8 cellular contexts compared by ENCODE assay signal in the genomic region with DNA sequence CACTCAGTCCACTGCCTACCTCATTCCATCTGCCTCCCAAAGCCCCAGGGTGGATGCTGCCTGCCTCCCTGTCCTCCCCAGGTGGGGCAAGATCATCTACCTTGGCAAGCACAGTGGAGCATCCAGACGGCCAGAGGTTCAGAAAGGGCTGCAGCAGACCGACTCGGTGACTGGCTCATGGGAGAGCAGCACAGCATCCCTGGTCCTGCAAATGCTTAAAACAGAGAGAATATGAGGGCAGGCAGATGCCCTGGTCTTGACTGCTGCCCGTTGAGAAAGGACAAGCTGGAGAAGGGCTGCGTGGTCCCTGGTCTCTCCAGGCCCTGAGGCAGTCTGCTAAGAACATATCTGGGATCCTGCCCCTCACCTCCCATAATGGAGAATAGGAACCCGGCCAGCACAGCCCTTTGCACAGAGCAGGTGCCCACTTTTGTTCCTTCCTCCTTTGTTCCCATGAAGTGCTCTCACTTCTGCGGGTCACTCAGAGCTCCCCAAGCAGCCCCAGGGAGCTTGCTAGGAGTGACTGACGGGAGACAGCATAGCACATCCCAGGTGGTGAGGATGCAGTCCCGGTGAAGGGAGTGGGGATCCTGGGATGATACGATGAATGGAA. TPM values are rescaled to one million over a fixed set of nuclear protein-coding genes. Genes with fewer than 3 reads are reported as not detected.
DNase-seq lines count a peak whose midpoint lies in the region; ATAC-seq and TF ChIP-seq lines count a peak whose summit lies in the region.

No MANE protein-coding gene starts in this region.

- peaks cover 5% of the 10 kb centered on the region for H3K4me1 Mint-ChIP-seq in endothelial cell (ENCODE audit: unreplicated experiment)

- H3K27ac ChIP-seq in PC-3 (ENCODE audit: low read length) (no peak overlapping the region), rectal smooth muscle tissue (ENCODE audit: low read depth, low read length) (peak overlapping the region; percentile 89)

- no peaks in the 10 kb centered on the region for H3K9me3 ChIP-seq in ES-I3 (ENCODE audit: control insufficient read depth, insufficient read depth, low read length)
- H3K9me3 ChIP-seq in PC-3 (ENCODE audit: low read length) = no peaks in the 10 kb centered on the region

- TF ChIP-seq CTCF in PC-3 (conservative IDR thresholded peaks at IDR 0.05; ENCODE audit: low read depth, low read length) (no peak), endothelial cell (IDR thresholded peaks at IDR 0.05; ENCODE audit: unreplicated experiment) (no peak)

- H3K9ac ChIP-seq in ES-I3 (ENCODE audit: low read depth, low read length) = peak overlapping the region; percentile 78; the same call in 1 of the 2 replicates
- no peak overlapping the region for H3K9ac ChIP-seq in PC-3 (ENCODE audit: low read length)
- H3K9ac ChIP-seq in rectal smooth muscle tissue (ENCODE audit: low read length) = no peak overlapping the region

- POLR2A ChIA-PET in PC-3 (lab: Charles Lee; ENCODE audit: unreplicated experiment) = no interaction called here

- BruUV-seq in PC-3 (replicated peaks; lab: Mats Ljungman, UMichigan) = no TSS peak

- ATAC-seq in PC-3 = no peak
- ATAC-seq in HG03469 (IDR thresholded peaks at IDR 0.05; ENCODE audit: unreplicated experiment) = no peak

- no peaks in the 10 kb centered on the region for H3F3A ChIP-seq in PC-3 (ENCODE audit: low read length, unreplicated experiment)

- H2AFZ ChIP-seq in PC-3 (ENCODE audit: low read length) = no peak overlapping the region

- H3K4me2 ChIP-seq in PC-3 (ENCODE audit: low read length) = 0 out of 2 replicates have a peak overlapping the region, but pooled peaks have one; percentile 93

- CTCF ChIA-PET in PC-3 (lab: Charles Lee) = no interaction called here

- no peak overlapping the region for H3K27ac Mint-ChIP-seq in endothelial cell (ENCODE audit: unreplicated experiment)

- peaks cover 3% of the 10 kb centered on the region; the same call in 1 of the 2 replicates for H3K36me3 ChIP-seq in ES-I3 (ENCODE audit: insufficient read depth, low read length)
- no peaks in the 10 kb centered on the region for H3K36me3 ChIP-seq in PC-3 (ENCODE audit: low read depth, low read length)
- peaks cover 14% of the 10 kb centered on the region for H3K36me3 ChIP-seq in rectal smooth muscle tissue (ENCODE audit: control insufficient read depth, insufficient read depth, low read length)

- no peaks in the 10 kb centered on the region for H4K20me1 ChIP-seq in PC-3 (ENCODE audit: low read length)

- H3K4me3 ChIP-seq in PC-3 (ENCODE audit: low read length) (no peak overlapping the region), rectal smooth muscle tissue (ENCODE audit: low read length) (peak overlapping the region; percentile 96)

- peak overlapping the region; percentile 83 for H3K4me3 Mint-ChIP-seq in endothelial cell (ENCODE audit: unreplicated experiment)

- no peak for DNase-seq in PC-3
- DNase-seq in endothelial cell (ENCODE audit: low spot score) = no peak
- no peak for DNase-seq in hepatic stellate cell (ENCODE audit: low spot score)
- DNase-seq in activated CD4-positive, alpha-beta T cell treated with anti-CD3 and anti-CD28 coated beads, Interleukin-2, amount 50 U/mL, for 48 hours = no peak
- no peak for DNase-seq in T1000 (lab: John Stamatoyannopoulos, UW)

- peaks cover 22% of the 10 kb centered on the region for H3K36me3 Mint-ChIP-seq in endothelial cell (ENCODE audit: low read depth, unreplicated experiment)

- H3K27me3 Mint-ChIP-seq in endothelial cell (ENCODE audit: unreplicated experiment) = peaks cover 7% of the 10 kb centered on the region

- no peaks in the 10 kb centered on the region for H3K79me2 ChIP-seq in PC-3 (ENCODE audit: low read length)

- H3K27me3 ChIP-seq in PC-3 (ENCODE audit: low read length) (no peaks in the 10 kb centered on the region), rectal smooth muscle tissue (ENCODE audit: control insufficient read depth, insufficient read depth, low read length) (no peaks in the 10 kb centered on the region)

- H3K4me1 ChIP-seq in ES-I3 (ENCODE audit: insufficient read depth, low read length) = no peaks in the 10 kb centered on the region
- peaks cover 13% of the 10 kb centered on the region; the same call in 1 of the 2 replicates for H3K4me1 ChIP-seq in PC-3 (ENCODE audit: insufficient read depth, low read length)
- peaks cover 4% of the 10 kb centered on the region for H3K4me1 ChIP-seq in rectal smooth muscle tissue (ENCODE audit: control insufficient read depth, insufficient read depth, low read length)

- no peaks in the 10 kb centered on the region for H3K9me3 Mint-ChIP-seq in endothelial cell (ENCODE audit: unreplicated experiment)

- intact Hi-C loops in PC-3 (cut with micrococcal nuclease) = no loop called here

- H3K9me2 ChIP-seq in PC-3 (replicated peaks; ENCODE audit: low read length) = no peaks in the 10 kb centered on the region

RNA-seq across cellular contexts. Expression of a gene that starts 1.4 kb away (rescaled TPM):
- total RNA-seq in PC-3 (2014; rRNA removed) (19.1 and 20.6 TPM in 2 replicates), endothelial cell (ENCODE audit: unreplicated experiment) (30.6 TPM)

RNA-seq across cellular contexts. Expression of a gene that starts 30.3 kb away (rescaled TPM):
- 3.1 and 9.4 TPM in 2 replicates for total RNA-seq in PC-3 (2014; rRNA removed)
- 5.8 TPM for total RNA-seq in endothelial cell (ENCODE audit: unreplicated experiment)
